Comparison of ENCODE assay signal across 7 cellular contexts in the genomic region with DNA sequence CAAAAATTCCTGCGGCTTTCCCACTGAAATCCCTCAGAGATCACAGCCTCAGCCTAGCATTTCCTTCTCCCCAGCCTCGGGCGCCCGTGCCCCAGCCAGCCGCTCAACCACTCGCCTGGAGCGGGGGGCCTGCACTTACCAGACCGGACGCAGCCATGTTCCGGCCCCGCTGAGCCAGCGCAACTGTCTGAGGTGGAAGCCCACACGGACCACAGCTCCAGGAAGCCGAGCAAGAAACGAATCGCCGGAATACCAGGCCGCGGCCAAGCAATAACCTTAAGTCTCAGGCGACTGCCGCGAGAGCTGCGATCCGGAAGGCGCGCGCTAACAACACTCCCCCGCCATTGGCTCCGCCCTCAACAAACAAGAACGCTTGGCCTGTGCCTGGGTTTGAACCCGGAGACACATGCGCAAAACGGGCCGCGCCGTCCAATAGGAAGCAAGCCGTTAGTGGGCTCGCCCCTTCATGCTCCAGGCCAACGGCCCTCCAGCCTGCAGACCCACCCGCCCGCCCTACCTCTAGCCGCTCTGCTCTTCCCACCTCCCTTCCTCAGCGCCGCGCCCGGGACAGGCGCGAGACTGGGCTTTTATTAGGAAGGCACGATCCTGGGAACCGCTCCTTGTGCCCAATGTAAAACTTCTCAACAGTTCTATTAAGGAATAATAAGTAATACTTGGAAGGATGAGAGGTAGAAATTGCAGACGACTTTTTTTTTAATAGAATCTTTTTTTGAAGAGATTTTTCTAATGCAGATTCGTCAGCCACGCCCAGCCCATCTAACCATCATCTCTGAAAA. TPM values are rescaled to one million over a fixed set of nuclear protein-coding genes. Genes with fewer than 3 reads are reported as not detected.
DNase-seq lines count a peak whose midpoint lies in the region; ATAC-seq, FAIRE-seq and TF ChIP-seq lines count a peak whose summit lies in the region.

A gene with protein sequence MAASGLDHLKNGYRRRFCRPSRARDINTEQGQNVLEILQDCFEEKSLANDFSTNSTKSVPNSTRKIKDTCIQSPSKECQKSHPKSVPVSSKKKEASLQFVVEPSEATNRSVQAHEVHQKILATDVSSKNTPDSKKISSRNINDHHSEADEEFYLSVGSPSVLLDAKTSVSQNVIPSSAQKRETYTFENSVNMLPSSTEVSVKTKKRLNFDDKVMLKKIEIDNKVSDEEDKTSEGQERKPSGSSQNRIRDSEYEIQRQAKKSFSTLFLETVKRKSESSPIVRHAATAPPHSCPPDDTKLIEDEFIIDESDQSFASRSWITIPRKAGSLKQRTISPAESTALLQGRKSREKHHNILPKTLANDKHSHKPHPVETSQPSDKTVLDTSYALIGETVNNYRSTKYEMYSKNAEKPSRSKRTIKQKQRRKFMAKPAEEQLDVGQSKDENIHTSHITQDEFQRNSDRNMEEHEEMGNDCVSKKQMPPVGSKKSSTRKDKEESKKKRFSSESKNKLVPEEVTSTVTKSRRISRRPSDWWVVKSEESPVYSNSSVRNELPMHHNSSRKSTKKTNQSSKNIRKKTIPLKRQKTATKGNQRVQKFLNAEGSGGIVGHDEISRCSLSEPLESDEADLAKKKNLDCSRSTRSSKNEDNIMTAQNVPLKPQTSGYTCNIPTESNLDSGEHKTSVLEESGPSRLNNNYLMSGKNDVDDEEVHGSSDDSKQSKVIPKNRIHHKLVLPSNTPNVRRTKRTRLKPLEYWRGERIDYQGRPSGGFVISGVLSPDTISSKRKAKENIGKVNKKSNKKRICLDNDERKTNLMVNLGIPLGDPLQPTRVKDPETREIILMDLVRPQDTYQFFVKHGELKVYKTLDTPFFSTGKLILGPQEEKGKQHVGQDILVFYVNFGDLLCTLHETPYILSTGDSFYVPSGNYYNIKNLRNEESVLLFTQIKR (minus strand): TSS at position 305 of the 797 bp plus-strand sequence. CDS start 148 bp downstream, at position 157.

- peak within 1 kb of the TSS; percentile 99 for H3K9ac ChIP-seq in astrocyte (ENCODE audit: low read length)

- peak; percentile 9 for FAIRE-seq in astrocyte (lab: Jason Lieb, UNC)

- H3K27ac Mint-ChIP-seq in astrocyte (ENCODE audit: unreplicated experiment): peak within 1 kb of the TSS; percentile 99

- no peaks in the 10 kb centered on the region for H3K9me3 Mint-ChIP-seq in astrocyte (ENCODE audit: unreplicated experiment)

- TF ChIP-seq POLR2A in GM18505 (IDR thresholded peaks at IDR 0.05; ENCODE audit: borderline replicate concordance, extremely low read depth, insufficient read depth, insufficient read length): peak; percentile 98

- no peaks in the 10 kb centered on the region for H3K36me3 Mint-ChIP-seq in astrocyte (ENCODE audit: low read depth, unreplicated experiment)

- TF ChIP-seq CTCF in astrocyte (IDR thresholded peaks at IDR 0.05; ENCODE audit: insufficient read depth, low read depth, low read length): no peak

- peak; percentile 95 for ATAC-seq in GM18505 (IDR thresholded peaks at IDR 0.05; ENCODE audit: unreplicated experiment)
- peak; percentile 94 for ATAC-seq in HG02973 (IDR thresholded peaks at IDR 0.05; ENCODE audit: unreplicated experiment)

- no peaks in the 10 kb centered on the region for H3K27me3 Mint-ChIP-seq in astrocyte (ENCODE audit: low read depth, unreplicated experiment)

- peak within 1 kb of the TSS; percentile 76 for H3K4me3 ChIP-seq in astrocyte (ENCODE audit: insufficient read depth, low read depth, low read length)

- no peaks in the 10 kb centered on the region for H3K27me3 ChIP-seq in astrocyte (ENCODE audit: insufficient read depth, low read length)

- H3K79me2 ChIP-seq in astrocyte (ENCODE audit: insufficient read depth, low read length): peaks cover 42% of the 10 kb centered on the region

- peaks cover 15% of the 10 kb centered on the region for H3K36me3 ChIP-seq in astrocyte (ENCODE audit: insufficient read depth, low read length)

- H3K4me3 Mint-ChIP-seq in astrocyte (ENCODE audit: unreplicated experiment): peak within 1 kb of the TSS; percentile 91

- peaks cover 3% of the 10 kb centered on the region for H3K4me1 ChIP-seq in astrocyte (ENCODE audit: insufficient read depth, low read length)

- H2AFZ ChIP-seq in astrocyte (ENCODE audit: low read depth, low read length): peak within 1 kb of the TSS; percentile 87

- peaks cover 4% of the 10 kb centered on the region for H3K4me1 Mint-ChIP-seq in astrocyte (ENCODE audit: low read depth, unreplicated experiment)

- peak within 1 kb of the TSS; percentile 95 for H3K27ac ChIP-seq in astrocyte (ENCODE audit: low read depth, low read length)

- no peaks in the 10 kb centered on the region for H3K9me3 ChIP-seq in astrocyte (ENCODE audit: insufficient read depth, low read depth, low read length)

- no peaks in the 10 kb centered on the region for H4K20me1 ChIP-seq in astrocyte (ENCODE audit: insufficient read depth, low read length)

- peak within 1 kb of the TSS; percentile 85 for H3K4me2 ChIP-seq in astrocyte (ENCODE audit: low read length)

- DNase-seq in NCI-H2029 (lab: John Stamatoyannopoulos, UW): peak; percentile 95
- peak; percentile 84 for DNase-seq in T-helper 22 cell (ENCODE audit: low read depth)
- peak; percentile 97 for DNase-seq in astrocyte (ENCODE audit: low read depth)
- peak; percentile 91 for DNase-seq in hepatic stellate cell (ENCODE audit: low spot score)
- DNase-seq in renal cortical epithelial cell (ENCODE audit: low read depth): peak; percentile 94

RNA-seq across cellular contexts. Expression of the gene that starts here (rescaled TPM):
- total RNA-seq in astrocyte (10.0 and 13.4 TPM in 2 replicates), renal cortical epithelial cell (9.2 and 13.9 TPM in 2 replicates)

Comparison
In these comparisons a context has a peak if more than half of its experiments do, and no peak if none do; other contexts are left out.
1. Peak in every context shown above with its lines: DNase-seq, ATAC-seq, H3K4me3 ChIP-seq and H3K27ac ChIP-seq.